Comparison of ENCODE assay signal across 8 cellular contexts in the genomic region with DNA sequence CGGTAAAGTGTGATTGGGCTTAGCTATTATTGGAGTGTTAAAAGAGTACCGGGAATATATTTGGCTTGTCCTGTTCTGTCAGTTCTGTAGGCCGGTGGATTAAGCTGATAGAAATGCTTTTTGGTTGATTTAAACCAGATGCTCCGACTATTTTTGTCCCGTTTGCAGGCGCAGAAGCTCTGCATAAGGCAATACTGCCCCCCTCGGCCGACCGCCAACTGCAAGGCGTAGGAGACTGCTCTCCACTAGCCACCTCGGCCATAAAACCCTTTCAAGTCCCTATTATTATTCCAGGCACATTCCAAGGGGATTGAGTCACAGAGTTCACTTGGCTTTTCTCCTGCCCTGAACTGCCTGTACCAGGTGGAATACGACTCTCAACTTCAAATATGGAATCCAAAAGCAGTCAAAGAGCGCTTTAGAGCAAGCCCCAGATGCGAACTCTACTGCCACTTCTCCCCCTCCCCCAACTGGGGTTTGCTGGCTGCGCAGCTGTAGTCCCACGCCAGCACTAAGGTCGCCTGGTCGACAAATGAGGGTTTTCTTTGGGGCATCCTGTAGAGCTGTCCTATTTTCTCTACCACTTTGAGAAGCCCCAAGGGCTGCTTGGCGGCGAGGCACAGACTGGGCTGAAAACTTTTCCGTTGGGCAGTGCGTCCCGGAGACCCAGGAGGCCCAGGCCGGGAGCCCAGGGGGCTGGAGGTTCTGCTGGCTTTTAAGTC.
DNase-seq lines count a peak whose midpoint lies in the region; ATAC-seq and TF ChIP-seq lines count a peak whose summit lies in the region.

No MANE protein-coding gene starts in this region.

- ATAC-seq in HG02623 (IDR thresholded peaks at IDR 0.05; ENCODE audit: unreplicated experiment) (peak; percentile 42), heart right ventricle (peak; percentile 72 to 91 (median 84)), upper lobe of left lung (ENCODE audit: low FRiP score in 2 of 2) (peak; percentile 85 to 93)

- TF ChIP-seq CTCF in GM12801 (IDR thresholded peaks at IDR 0.05; ENCODE audit: extremely low read depth, insufficient read length), result peak; percentile 74
- peak; percentile 66 to 85 (median 80) for TF ChIP-seq CTCF in adrenal gland (IDR thresholded peaks at IDR 0.05)
- peak; percentile 59 to 91 (median 79) for TF ChIP-seq CTCF in heart right ventricle (IDR thresholded peaks at IDR 0.05)
- peak; percentile 70 to 79 (median 74) for TF ChIP-seq CTCF in upper lobe of left lung (IDR thresholded peaks at IDR 0.05)

- TF ChIP-seq POLR2A in adrenal gland (IDR thresholded peaks at IDR 0.05) (no peak), upper lobe of left lung (IDR thresholded peaks at IDR 0.05) (no peak)

- H3K27ac ChIP-seq in adrenal gland, result peak overlapping the region; percentile 93 to 99 (median 96)
- peak overlapping the region; percentile 78 to 100 (median 98) for H3K27ac ChIP-seq in heart right ventricle
- H3K27ac ChIP-seq in upper lobe of left lung, result peak overlapping the region; percentile 96 to 97 (median 97)

- H3K27me3 ChIP-seq in adrenal gland, result no peaks in the 10 kb centered on the region
- no peaks in the 10 kb centered on the region for H3K27me3 ChIP-seq in heart right ventricle
- no peaks in the 10 kb centered on the region for H3K27me3 ChIP-seq in upper lobe of left lung

- peak; percentile 81 for DNase-seq in NCI-H1092 (lab: John Stamatoyannopoulos, UW)
- DNase-seq in SW 1271 (lab: John Stamatoyannopoulos, UW), result peak; percentile 82 to 96
- DNase-seq in adrenal gland, result peak; percentile 93 to 98 (median 97)
- peak; percentile 95 to 98 for DNase-seq in heart right ventricle
- DNase-seq in posterior cingulate gyrus, result peak; percentile 89 to 99 (median 94)
- DNase-seq in upper lobe of left lung, result peak; percentile 88 to 96

- peaks cover 5 to 25% of the 10 kb centered on the region in 2 donors for H3K4me1 ChIP-seq in adrenal gland (replicated peaks in 1 of 2)
- H3K4me1 ChIP-seq in heart right ventricle, result peaks cover 0 to 43% (median 35%) of the 10 kb centered on the region in 9 donors
- H3K4me1 ChIP-seq in upper lobe of left lung, result peaks cover 22 to 42% (median 27%) of the 10 kb centered on the region in 4 donors

- WGBS in adrenal gland, 4 donors, result 0 to 4% (median 1%) methylated on average over 10 to 24 of the region's 24 CpGs
- WGBS in heart right ventricle, 2 donors, result 0% methylated on average over 24 of the region's 24 CpGs
- WGBS in upper lobe of left lung, 2 donors, result 0% methylated on average over 21 to 24 of the region's 24 CpGs

- H3K9me3 ChIP-seq in adrenal gland (replicated peaks in 1 of 3) (no peaks in the 10 kb centered on the region), heart right ventricle (no peaks in the 10 kb centered on the region), upper lobe of left lung (no peaks in the 10 kb centered on the region)

- H3K36me3 ChIP-seq in adrenal gland (replicated peaks in 1 of 2) (no peaks in the 10 kb centered on the region), heart right ventricle (no peaks in the 10 kb centered on the region), upper lobe of left lung (no peaks in the 10 kb centered on the region)

- intact Hi-C loops in adrenal gland (cut with DNase I) (loop anchor here (5.0 to 10.0 kb wide), 5 partner anchors 85 to 465 kb away; partner anchors contain the start of gene JMJD1C (in 1 of the 2)), heart right ventricle (cut with DNase I) (loop anchor here (1.0 to 10.0 kb wide), 26 partner anchors 41 to 465 kb away; partner anchors contain the start of genes REEP3 (in 7 of the 10) and JMJD1C (in 6 of the 10)), posterior cingulate gyrus (cut with DNase I) (loop anchor here (2.0 to 5.0 kb wide), 6 partner anchors 52 to 422 kb away; no protein-coding TSS in a partner anchor)

- H3K4me3 ChIP-seq in adrenal gland (peak overlapping the region; percentile 10 to 69 (median 65)), heart right ventricle (peak overlapping the region; percentile 30 to 74 (median 62)), upper lobe of left lung (peak overlapping the region; percentile 44 to 72 (median 58))

- TF ChIP-seq EP300 in upper lobe of left lung (IDR thresholded peaks at IDR 0.05), result peak in 2 of 4 donors; percentile 25 to 60

Comparison
In these comparisons a context has a peak if more than half of its experiments do, and no peak if none do; other contexts are left out.
1. Peak in every context shown above with its lines: DNase-seq, ATAC-seq, H3K4me3 ChIP-seq and H3K27ac ChIP-seq.